ENCODE assay signal across 1 cellular context in the genomic region with DNA sequence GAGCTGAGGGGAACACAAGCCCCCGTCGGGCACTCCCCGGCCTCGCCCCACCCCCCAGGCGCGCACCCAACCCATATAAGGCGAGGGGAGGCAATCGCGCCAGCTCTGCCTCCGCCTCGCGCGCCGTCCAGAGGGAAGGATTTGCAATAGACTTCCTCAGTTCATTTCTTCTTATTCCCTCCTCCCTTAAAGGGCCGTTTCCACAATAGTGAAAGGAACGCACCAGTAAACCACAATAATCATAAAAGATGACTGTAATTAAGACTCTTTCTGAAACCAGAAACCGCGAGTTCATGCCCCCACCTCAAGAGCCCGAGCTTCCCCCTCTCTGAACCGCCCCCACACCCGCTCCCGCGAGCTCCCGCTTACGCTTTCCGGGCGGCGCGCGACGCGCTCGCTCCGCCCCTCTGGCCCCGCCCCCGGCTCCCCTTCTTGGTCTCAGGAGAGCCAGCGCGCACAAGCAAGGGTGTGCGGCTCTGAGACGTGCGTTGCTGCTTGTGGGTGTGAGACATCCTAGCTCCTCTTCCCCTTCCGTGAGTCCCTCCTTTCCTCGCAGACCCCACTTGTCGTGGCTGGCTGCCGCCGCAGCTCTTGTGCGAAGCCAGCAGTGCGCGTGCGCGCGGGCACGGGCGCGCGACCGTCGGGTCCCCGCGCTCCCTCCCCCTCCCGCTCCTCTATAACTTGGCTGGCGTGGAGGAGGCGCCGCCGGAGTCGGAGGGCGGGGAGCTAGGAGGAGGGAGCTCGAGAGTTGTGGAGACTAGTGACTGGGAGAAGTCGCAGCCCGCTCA.
A peak's percentile ranks its signal among the peaks of the same experiment; 100 is the strongest.
TF ChIP-seq lines count a peak whose summit lies in the region.

A gene with protein sequence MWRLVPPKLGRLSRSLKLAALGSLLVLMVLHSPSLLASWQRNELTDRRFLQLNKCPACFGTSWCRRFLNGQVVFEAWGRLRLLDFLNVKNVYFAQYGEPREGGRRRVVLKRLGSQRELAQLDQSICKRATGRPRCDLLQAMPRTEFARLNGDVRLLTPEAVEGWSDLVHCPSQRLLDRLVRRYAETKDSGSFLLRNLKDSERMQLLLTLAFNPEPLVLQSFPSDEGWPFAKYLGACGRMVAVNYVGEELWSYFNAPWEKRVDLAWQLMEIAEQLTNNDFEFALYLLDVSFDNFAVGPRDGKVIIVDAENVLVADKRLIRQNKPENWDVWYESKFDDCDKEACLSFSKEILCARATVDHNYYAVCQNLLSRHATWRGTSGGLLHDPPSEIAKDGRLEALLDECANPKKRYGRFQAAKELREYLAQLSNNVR (plus strand): TSS at position 457 of the 788 bp plus-strand sequence. CDS start 510 bp downstream, outside the sequence.

TF ChIP-seq in WTC11, 78 proteins besides CTCF, POLR2A, EP300 and RAD21 (continued from another document and continues in another):
- TF ChIP-seq ZNF532 (CRISPR knock-in tag; IDR thresholded peaks at IDR 0.05; ENCODE audit: borderline replicate concordance) (no peak), NFE2L1 (CRISPR knock-in tag; IDR thresholded peaks at IDR 0.05) (no peak), TP53 (CRISPR knock-in tag; IDR thresholded peaks at IDR 0.05) (no peak), USF2 (CRISPR knock-in tag; IDR thresholded peaks at IDR 0.05) (0 out of 2 replicates have a peak, but pooled peaks have one; percentile 16), MLX (CRISPR knock-in tag; IDR thresholded peaks at IDR 0.05) (no peak), NR2C2 (CRISPR knock-in tag; IDR thresholded peaks at IDR 0.05) (no peak), ATF2 (CRISPR knock-in tag; IDR thresholded peaks at IDR 0.05; ENCODE audit: borderline replicate concordance, low read depth) (no peak), FOXJ3 (CRISPR knock-in tag; IDR thresholded peaks at IDR 0.05; ENCODE audit: borderline replicate concordance) (no peak), ZNF121 (CRISPR knock-in tag; IDR thresholded peaks at IDR 0.05) (no peak), E2F5 (CRISPR knock-in tag; IDR thresholded peaks at IDR 0.05) (peak; percentile 55; the same call in 1 of the 2 replicates), FOXK1 (CRISPR knock-in tag; IDR thresholded peaks at IDR 0.05) (peak; percentile 2; the same call in 1 of the 2 replicates), ATF1 (CRISPR knock-in tag; IDR thresholded peaks at IDR 0.05) (no peak; the same call in 1 of the 2 replicates), ZNF138 (CRISPR knock-in tag; conservative IDR thresholded peaks at IDR 0.05) (0 out of 2 replicates have a peak, but pooled peaks have one; percentile 61), ZBTB43 (CRISPR knock-in tag; IDR thresholded peaks at IDR 0.05) (no peak), CREM (CRISPR knock-in tag; IDR thresholded peaks at IDR 0.05) (peak; percentile 45; the same call in 1 of the 2 replicates), ETV6 (CRISPR knock-in tag; IDR thresholded peaks at IDR 0.05) (no peak; the same call in 1 of the 2 replicates), SMAD4 (CRISPR knock-in tag; IDR thresholded peaks at IDR 0.05) (no peak), RORB (CRISPR knock-in tag; IDR thresholded peaks at IDR 0.05) (no peak), ZNF425 (CRISPR knock-in tag; conservative IDR thresholded peaks at IDR 0.05) (no peak), JUN (CRISPR knock-in tag; IDR thresholded peaks at IDR 0.05) (no peak), NR1H2 (CRISPR knock-in tag; IDR thresholded peaks at IDR 0.05) (no peak)
- TF ChIP-seq, protein P1, sequence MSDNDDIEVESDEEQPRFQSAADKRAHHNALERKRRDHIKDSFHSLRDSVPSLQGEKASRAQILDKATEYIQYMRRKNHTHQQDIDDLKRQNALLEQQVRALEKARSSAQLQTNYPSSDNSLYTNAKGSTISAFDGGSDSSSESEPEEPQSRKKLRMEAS (CRISPR knock-in tag; IDR thresholded peaks at IDR 0.05), result no peak; the same call in 1 of the 2 replicates
- TF ChIP-seq, protein P2, sequence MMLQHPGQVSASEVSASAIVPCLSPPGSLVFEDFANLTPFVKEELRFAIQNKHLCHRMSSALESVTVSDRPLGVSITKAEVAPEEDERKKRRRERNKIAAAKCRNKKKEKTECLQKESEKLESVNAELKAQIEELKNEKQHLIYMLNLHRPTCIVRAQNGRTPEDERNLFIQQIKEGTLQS (CRISPR knock-in tag; conservative IDR thresholded peaks at IDR 0.05), result no peak
- TF ChIP-seq, protein P3, sequence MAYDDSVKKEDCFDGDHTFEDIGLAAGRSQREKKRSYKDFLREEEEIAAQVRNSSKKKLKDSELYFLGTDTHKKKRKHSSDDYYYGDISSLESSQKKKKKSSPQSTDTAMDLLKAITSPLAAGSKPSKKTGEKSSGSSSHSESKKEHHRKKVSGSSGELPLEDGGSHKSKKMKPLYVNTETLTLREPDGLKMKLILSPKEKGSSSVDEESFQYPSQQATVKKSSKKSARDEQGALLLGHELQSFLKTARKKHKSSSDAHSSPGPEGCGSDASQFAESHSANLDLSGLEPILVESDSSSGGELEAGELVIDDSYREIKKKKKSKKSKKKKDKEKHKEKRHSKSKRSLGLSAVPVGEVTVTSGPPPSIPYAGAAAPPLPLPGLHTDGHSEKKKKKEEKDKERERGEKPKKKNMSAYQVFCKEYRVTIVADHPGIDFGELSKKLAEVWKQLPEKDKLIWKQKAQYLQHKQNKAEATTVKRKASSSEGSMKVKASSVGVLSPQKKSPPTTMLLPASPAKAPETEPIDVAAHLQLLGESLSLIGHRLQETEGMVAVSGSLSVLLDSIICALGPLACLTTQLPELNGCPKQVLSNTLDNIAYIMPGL (CRISPR knock-in tag; IDR thresholded peaks at IDR 0.05), result no peak
- TF ChIP-seq, protein P4, sequence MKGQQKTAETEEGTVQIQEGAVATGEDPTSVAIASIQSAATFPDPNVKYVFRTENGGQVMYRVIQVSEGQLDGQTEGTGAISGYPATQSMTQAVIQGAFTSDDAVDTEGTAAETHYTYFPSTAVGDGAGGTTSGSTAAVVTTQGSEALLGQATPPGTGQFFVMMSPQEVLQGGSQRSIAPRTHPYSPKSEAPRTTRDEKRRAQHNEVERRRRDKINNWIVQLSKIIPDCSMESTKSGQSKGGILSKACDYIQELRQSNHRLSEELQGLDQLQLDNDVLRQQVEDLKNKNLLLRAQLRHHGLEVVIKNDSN (CRISPR knock-in tag; IDR thresholded peaks at IDR 0.05), result peak; percentile 18
- TF ChIP-seq, protein P5, sequence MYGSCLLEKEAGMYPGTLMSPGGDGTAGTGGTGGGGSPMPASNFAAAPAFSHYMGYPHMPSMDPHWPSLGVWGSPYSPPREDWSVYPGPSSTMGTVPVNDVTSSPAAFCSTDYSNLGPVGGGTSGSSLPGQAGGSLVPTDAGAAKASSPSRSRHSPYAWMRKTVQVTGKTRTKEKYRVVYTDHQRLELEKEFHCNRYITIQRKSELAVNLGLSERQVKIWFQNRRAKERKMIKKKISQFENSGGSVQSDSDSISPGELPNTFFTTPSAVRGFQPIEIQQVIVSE (CRISPR knock-in tag; IDR thresholded peaks at IDR 0.05; ENCODE audit: borderline replicate concordance), result no peak
- TF ChIP-seq, protein P6, sequence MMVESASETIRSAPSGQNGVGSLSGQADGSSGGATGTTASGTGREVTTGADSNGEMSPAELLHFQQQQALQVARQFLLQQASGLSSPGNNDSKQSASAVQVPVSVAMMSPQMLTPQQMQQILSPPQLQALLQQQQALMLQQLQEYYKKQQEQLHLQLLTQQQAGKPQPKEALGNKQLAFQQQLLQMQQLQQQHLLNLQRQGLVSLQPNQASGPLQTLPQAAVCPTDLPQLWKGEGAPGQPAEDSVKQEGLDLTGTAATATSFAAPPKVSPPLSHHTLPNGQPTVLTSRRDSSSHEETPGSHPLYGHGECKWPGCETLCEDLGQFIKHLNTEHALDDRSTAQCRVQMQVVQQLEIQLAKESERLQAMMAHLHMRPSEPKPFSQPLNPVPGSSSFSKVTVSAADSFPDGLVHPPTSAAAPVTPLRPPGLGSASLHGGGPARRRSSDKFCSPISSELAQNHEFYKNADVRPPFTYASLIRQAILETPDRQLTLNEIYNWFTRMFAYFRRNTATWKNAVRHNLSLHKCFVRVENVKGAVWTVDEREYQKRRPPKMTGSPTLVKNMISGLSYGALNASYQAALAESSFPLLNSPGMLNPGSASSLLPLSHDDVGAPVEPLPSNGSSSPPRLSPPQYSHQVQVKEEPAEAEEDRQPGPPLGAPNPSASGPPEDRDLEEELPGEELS (CRISPR knock-in tag; IDR thresholded peaks at IDR 0.05), result no peak
- TF ChIP-seq, protein P7, sequence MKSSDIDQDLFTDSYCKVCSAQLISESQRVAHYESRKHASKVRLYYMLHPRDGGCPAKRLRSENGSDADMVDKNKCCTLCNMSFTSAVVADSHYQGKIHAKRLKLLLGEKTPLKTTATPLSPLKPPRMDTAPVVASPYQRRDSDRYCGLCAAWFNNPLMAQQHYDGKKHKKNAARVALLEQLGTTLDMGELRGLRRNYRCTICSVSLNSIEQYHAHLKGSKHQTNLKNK (CRISPR knock-in tag; IDR thresholded peaks at IDR 0.05), result no peak
